Comparison of ENCODE assay signal across 8 cellular contexts in genomic region chr2:24920813-24921441, GRCh38. TPM values are rescaled to one million over a fixed set of nuclear protein-coding genes. Genes with fewer than 3 reads are reported as not detected.
DNase-seq lines count a peak whose midpoint lies in the region; ATAC-seq and TF ChIP-seq lines count a peak whose summit lies in the region.

No MANE protein-coding gene starts in this region.

- no peaks in the 10 kb centered on the region for H3K27me3 ChIP-seq in A673 (replicated peaks; ENCODE audit: insufficient read depth, low read depth, low read length, poor library complexity)
- H3K27me3 ChIP-seq in PC-3 (ENCODE audit: low read length): no peaks in the 10 kb centered on the region

- peaks cover 2% of the 10 kb centered on the region for H3K36me3 Mint-ChIP-seq in chondrocyte (ENCODE audit: low read depth)
- peaks cover 0 to 5% (median 0%) of the 10 kb centered on the region in 3 donors for H3K36me3 Mint-ChIP-seq in naive thymus-derived CD8-positive, alpha-beta T cell

- peaks cover 37% of the 10 kb centered on the region for H3K4me1 Mint-ChIP-seq in chondrocyte (ENCODE audit: low read depth)
- peaks cover 16 to 37% (median 34%) of the 10 kb centered on the region in 4 donors for H3K4me1 Mint-ChIP-seq in naive thymus-derived CD8-positive, alpha-beta T cell

- H3K9me3 ChIP-seq in A673 (ENCODE audit: low read depth, low read length, poor library complexity, severe bottlenecking): no peaks in the 10 kb centered on the region
- H3K9me3 ChIP-seq in PC-3 (ENCODE audit: low read length): no peaks in the 10 kb centered on the region

- H3F3A ChIP-seq in PC-3 (ENCODE audit: low read length, unreplicated experiment): no peaks in the 10 kb centered on the region

- POLR2A ChIA-PET in A673 (lab: Charles Lee; ENCODE audit: low non-redundant PET) (no interaction called here), PC-3 (lab: Charles Lee; ENCODE audit: unreplicated experiment) (no interaction called here)
- POLR2A ChIA-PET in naive thymus-derived CD8-positive, alpha-beta T cell (lab: Charles Lee): no interaction called here

- peaks cover 13% of the 10 kb centered on the region; the same call in 1 of the 2 replicates for H4K20me1 ChIP-seq in PC-3 (ENCODE audit: low read length)

- H3K79me2 ChIP-seq in PC-3 (ENCODE audit: low read length): peaks cover 32% of the 10 kb centered on the region

- H3K9me3 Mint-ChIP-seq in chondrocyte (ENCODE audit: low read depth): no peaks in the 10 kb centered on the region
- H3K9me3 Mint-ChIP-seq in naive thymus-derived CD8-positive, alpha-beta T cell: no peaks in the 10 kb centered on the region

- peak overlapping the region; percentile 2 for H3K27ac Mint-ChIP-seq in chondrocyte (ENCODE audit: unreplicated experiment)
- peak overlapping the region; percentile 2 to 88 (median 54) for H3K27ac Mint-ChIP-seq in naive thymus-derived CD8-positive, alpha-beta T cell

- H3K4me3 ChIP-seq in A673 (ENCODE audit: low read depth, low read length, poor library complexity, severe bottlenecking): peak overlapping the region; percentile 56
- peak overlapping the region; percentile 66 for H3K4me3 ChIP-seq in PC-3 (ENCODE audit: low read length)

- H3K9ac ChIP-seq in PC-3 (ENCODE audit: low read length): peak overlapping the region; percentile 4; the same call in 1 of the 2 replicates

- peak overlapping the region; percentile 62 for H3K4me3 Mint-ChIP-seq in chondrocyte (ENCODE audit: unreplicated experiment)
- H3K4me3 Mint-ChIP-seq in naive thymus-derived CD8-positive, alpha-beta T cell: peak overlapping the region; percentile 67 to 87 (median 74)

- BruUV-seq in A673 (replicated peaks; lab: Mats Ljungman, UMichigan) (no TSS peak), PC-3 (replicated peaks; lab: Mats Ljungman, UMichigan) (TSS peak; percentile 24)

- peaks cover 9% of the 10 kb centered on the region for H3K4me1 ChIP-seq in A673 (ENCODE audit: insufficient read depth, low read length, poor library complexity, severe bottlenecking)
- H3K4me1 ChIP-seq in PC-3 (ENCODE audit: insufficient read depth, low read length): peaks cover 20% of the 10 kb centered on the region

- H3K9me2 ChIP-seq in PC-3 (replicated peaks; ENCODE audit: low read length): no peaks in the 10 kb centered on the region

- peak; percentile 49 for TF ChIP-seq CTCF in A673 (conservative IDR thresholded peaks at IDR 0.05; ENCODE audit: low read depth, low read length)
- peak; percentile 51; the same call in 2 of the 3 replicates for TF ChIP-seq CTCF in GM12872 (IDR thresholded peaks at IDR 0.05; ENCODE audit: insufficient read depth, low read depth, low read length)
- TF ChIP-seq CTCF in PC-3 (conservative IDR thresholded peaks at IDR 0.05; ENCODE audit: low read depth, low read length): peak; percentile 77
- peak; percentile 69 for TF ChIP-seq CTCF in chondrocyte (IDR thresholded peaks at IDR 0.05)

- intact Hi-C loops in A673 (cut with micrococcal nuclease; ENCODE audit: unreplicated experiment): no loop called here
- intact Hi-C loops in PC-3 (cut with micrococcal nuclease): loop anchor here (1.0 to 10.0 kb wide), 3 partner anchors 91 to 506 kb away; no protein-coding TSS in a partner anchor

- CTCF ChIA-PET in A673 (lab: Charles Lee) (no interaction called here), PC-3 (lab: Charles Lee) (no interaction called here)

- ATAC-seq in PC-3: peak; percentile 41
- ATAC-seq in naive thymus-derived CD8-positive, alpha-beta T cell: no peak
- ATAC-seq in GM18873 (IDR thresholded peaks at IDR 0.05; ENCODE audit: low FRiP score, unreplicated experiment): no peak
- no peak for ATAC-seq in HG02973 (IDR thresholded peaks at IDR 0.05; ENCODE audit: unreplicated experiment)

- H3K4me2 ChIP-seq in PC-3 (ENCODE audit: low read length): peak overlapping the region; percentile 83

- no peaks in the 10 kb centered on the region for H3K36me3 ChIP-seq in A673 (ENCODE audit: insufficient read depth, low read length, poor library complexity, severe bottlenecking)
- H3K36me3 ChIP-seq in PC-3 (ENCODE audit: low read depth, low read length): no peaks in the 10 kb centered on the region

- H3K27ac ChIP-seq in A673 (ENCODE audit: low read depth, low read length, poor library complexity, severe bottlenecking): no peak overlapping the region
- no peak overlapping the region for H3K27ac ChIP-seq in PC-3 (ENCODE audit: low read length)

- no peaks in the 10 kb centered on the region for H3K27me3 Mint-ChIP-seq in chondrocyte (ENCODE audit: low read depth)
- H3K27me3 Mint-ChIP-seq in naive thymus-derived CD8-positive, alpha-beta T cell: no peaks in the 10 kb centered on the region

- peak overlapping the region; percentile 78 for H2AFZ ChIP-seq in PC-3 (ENCODE audit: low read length)

- DNase-seq in A673 (ENCODE audit: low spot score) (peak; percentile 34), PC-3 (peak; percentile 57), chondrocyte (ENCODE audit: low spot score) (no peak), NCI-H187 treated with DMSO at 0.1 percent for 48 hours (lab: John Stamatoyannopoulos, UW) (no peak)
- DNase-seq in naive thymus-derived CD8-positive, alpha-beta T cell: peak in 1 of 10 donors; percentile 4

RNA-seq across cellular contexts. Expression of gene ADCY3, which starts 0.9 kb away (rescaled TPM):
- total RNA-seq in A673 (2021) (37.3 and 42.2 TPM in 2 replicates), PC-3 (2014; rRNA removed) (52.0 and 70.3 TPM in 2 replicates), chondrocyte (57.5 to 69.3 TPM (median 62.6 TPM) in 3 replicates)
- 10 to 100 TPM in 1 of 2 experiments, 1 to 10 TPM in 1; 8.5 to 10.5 TPM for total RNA-seq in naive thymus-derived CD8-positive, alpha-beta T cell
- polyA plus RNA-seq in naive thymus-derived CD8-positive, alpha-beta T cell: 1 to 10 TPM; 4.0 to 9.1 (median 4.9) TPM

RNA-seq across cellular contexts. Expression of gene DNAJC27, which starts 50.8 kb away (rescaled TPM):
- total RNA-seq in A673 (2021) (4.4 and 6.7 TPM in 2 replicates), PC-3 (2014; rRNA removed) (2.0 and 3.1 TPM in 2 replicates), chondrocyte (3.8 to 4.9 TPM (median 4.0 TPM) in 3 replicates)
- 10 to 100 TPM; 11.3 to 13.8 TPM for total RNA-seq in naive thymus-derived CD8-positive, alpha-beta T cell
- 1 to 10 TPM; 1.9 to 5.7 (median 4.5) TPM for polyA plus RNA-seq in naive thymus-derived CD8-positive, alpha-beta T cell

Comparison
In these comparisons a context has a peak if more than half of its experiments do, and no peak if none do; other contexts are left out.
1. DNase-seq: peak in A673 (single experiment) and PC-3 (single experiment); none in chondrocyte (single experiment) and NCI-H187 treated with DMSO at 0.1 percent for 48 hours (single experiment).
2. Peak in every context shown above with its lines, with median percentiles within 50 percentile points of each other: CTCF ChIP-seq.